ENCODE assay signal across 1 cellular context in the genomic region with DNA sequence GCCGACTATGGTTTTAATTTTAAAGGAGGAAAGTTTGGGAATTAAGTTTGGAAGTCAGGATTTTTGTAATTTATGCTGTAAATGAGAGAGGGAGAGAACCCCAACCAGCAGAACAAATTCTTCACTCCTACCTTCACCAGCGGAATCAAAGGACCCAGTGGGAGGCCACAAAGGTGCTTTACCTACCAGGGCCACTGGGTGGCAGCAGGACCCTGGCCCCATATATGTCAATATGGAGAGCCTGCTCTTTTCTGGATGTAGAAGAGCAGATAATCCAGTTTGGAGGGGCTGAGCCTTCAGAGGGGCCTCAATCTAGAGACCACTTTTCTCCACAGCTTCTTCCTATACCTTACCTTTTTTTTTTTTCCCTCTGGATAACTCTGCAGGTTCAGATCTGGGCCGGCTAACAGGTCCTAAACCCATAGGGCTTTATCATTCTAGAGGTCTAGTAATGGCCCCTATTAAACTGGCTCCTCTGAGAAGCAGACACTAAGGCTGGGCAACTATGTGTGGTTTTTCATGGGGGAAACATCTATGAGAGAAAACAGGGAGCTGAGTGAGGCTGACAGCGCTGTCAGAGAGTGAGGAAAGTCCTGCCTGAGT.
TF ChIP-seq lines count a peak whose summit lies in the region.

No MANE protein-coding gene starts in this region.

TF ChIP-seq in HepG2, 621 proteins besides CTCF, POLR2A, EP300 and RAD21:
- peak; percentile 97 for TF ChIP-seq SMC3 (IDR thresholded peaks at IDR 0.05; ENCODE audit: low read length)
- TF ChIP-seq SMAD3 (CRISPR knock-in tag; IDR thresholded peaks at IDR 0.05), result peak; percentile 58; the same call in 1 of the 2 replicates
- 0 out of 2 replicates have a peak, but pooled peaks have one; percentile 27 for TF ChIP-seq SOX5 (CRISPR knock-in tag; IDR thresholded peaks at IDR 0.05; ENCODE audit: borderline replicate concordance)
- 0 out of 2 replicates have a peak, but pooled peaks have one; percentile 30 for TF ChIP-seq MEF2D (CRISPR knock-in tag; IDR thresholded peaks at IDR 0.05)
- TF ChIP-seq, protein P1, sequence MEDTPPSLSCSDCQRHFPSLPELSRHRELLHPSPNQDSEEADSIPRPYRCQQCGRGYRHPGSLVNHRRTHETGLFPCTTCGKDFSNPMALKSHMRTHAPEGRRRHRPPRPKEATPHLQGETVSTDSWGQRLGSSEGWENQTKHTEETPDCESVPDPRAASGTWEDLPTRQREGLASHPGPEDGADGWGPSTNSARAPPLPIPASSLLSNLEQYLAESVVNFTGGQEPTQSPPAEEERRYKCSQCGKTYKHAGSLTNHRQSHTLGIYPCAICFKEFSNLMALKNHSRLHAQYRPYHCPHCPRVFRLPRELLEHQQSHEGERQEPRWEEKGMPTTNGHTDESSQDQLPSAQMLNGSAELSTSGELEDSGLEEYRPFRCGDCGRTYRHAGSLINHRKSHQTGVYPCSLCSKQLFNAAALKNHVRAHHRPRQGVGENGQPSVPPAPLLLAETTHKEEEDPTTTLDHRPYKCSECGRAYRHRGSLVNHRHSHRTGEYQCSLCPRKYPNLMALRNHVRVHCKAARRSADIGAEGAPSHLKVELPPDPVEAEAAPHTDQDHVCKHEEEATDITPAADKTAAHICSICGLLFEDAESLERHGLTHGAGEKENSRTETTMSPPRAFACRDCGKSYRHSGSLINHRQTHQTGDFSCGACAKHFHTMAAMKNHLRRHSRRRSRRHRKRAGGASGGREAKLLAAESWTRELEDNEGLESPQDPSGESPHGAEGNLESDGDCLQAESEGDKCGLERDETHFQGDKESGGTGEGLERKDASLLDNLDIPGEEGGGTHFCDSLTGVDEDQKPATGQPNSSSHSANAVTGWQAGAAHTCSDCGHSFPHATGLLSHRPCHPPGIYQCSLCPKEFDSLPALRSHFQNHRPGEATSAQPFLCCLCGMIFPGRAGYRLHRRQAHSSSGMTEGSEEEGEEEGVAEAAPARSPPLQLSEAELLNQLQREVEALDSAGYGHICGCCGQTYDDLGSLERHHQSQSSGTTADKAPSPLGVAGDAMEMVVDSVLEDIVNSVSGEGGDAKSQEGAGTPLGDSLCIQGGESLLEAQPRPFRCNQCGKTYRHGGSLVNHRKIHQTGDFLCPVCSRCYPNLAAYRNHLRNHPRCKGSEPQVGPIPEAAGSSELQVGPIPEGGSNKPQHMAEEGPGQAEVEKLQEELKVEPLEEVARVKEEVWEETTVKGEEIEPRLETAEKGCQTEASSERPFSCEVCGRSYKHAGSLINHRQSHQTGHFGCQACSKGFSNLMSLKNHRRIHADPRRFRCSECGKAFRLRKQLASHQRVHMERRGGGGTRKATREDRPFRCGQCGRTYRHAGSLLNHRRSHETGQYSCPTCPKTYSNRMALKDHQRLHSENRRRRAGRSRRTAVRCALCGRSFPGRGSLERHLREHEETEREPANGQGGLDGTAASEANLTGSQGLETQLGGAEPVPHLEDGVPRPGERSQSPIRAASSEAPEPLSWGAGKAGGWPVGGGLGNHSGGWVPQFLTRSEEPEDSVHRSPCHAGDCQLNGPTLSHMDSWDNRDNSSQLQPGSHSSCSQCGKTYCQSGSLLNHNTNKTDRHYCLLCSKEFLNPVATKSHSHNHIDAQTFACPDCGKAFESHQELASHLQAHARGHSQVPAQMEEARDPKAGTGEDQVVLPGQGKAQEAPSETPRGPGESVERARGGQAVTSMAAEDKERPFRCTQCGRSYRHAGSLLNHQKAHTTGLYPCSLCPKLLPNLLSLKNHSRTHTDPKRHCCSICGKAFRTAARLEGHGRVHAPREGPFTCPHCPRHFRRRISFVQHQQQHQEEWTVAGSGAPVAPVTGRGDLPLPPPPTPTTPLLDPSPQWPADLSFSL (CRISPR knock-in tag; IDR thresholded peaks at IDR 0.05), result no peak
- TF ChIP-seq SMARCC2 (IDR thresholded peaks at IDR 0.05), result no peak
- TF ChIP-seq CSRNP2 (CRISPR knock-in tag; conservative IDR thresholded peaks at IDR 0.05; ENCODE audit: low read depth), result no peak
- TF ChIP-seq STAG1 (CRISPR knock-in tag; IDR thresholded peaks at IDR 0.05), result peak; percentile 95
- no peak for TF ChIP-seq ZBTB20 (CRISPR knock-in tag; IDR thresholded peaks at IDR 0.05; ENCODE audit: borderline replicate concordance, low read depth)
- 0 out of 2 replicates have a peak, but pooled peaks have one; percentile 19 for TF ChIP-seq ZNF614 (CRISPR knock-in tag; IDR thresholded peaks at IDR 0.05; ENCODE audit: borderline replicate concordance)
- TF ChIP-seq ZNF350 (CRISPR knock-in tag; IDR thresholded peaks at IDR 0.05; ENCODE audit: borderline replicate concordance, low read depth), result 0 out of 2 replicates have a peak, but pooled peaks have one; percentile 35
- TF ChIP-seq RCOR2 (CRISPR knock-in tag; IDR thresholded peaks at IDR 0.05), result 0 out of 2 replicates have a peak, but pooled peaks have one; percentile 31
- TF ChIP-seq GATAD2A (CRISPR knock-in tag; IDR thresholded peaks at IDR 0.05), result peak; percentile 29; the same call in 1 of the 2 replicates
- TF ChIP-seq XRCC5 (optimal IDR thresholded peaks at IDR 0.05; ENCODE audit: low read length), result peak; percentile 68
- peak; percentile 26; the same call in 1 of the 2 replicates for TF ChIP-seq SALL1 (CRISPR knock-in tag; IDR thresholded peaks at IDR 0.05)
- peak; percentile 81 for TF ChIP-seq ZBTB26 (CRISPR knock-in tag; IDR thresholded peaks at IDR 0.05; ENCODE audit: borderline replicate concordance)
- peak; percentile 89 for TF ChIP-seq FOXA3 (CRISPR knock-in tag; IDR thresholded peaks at IDR 0.05)
- no peak for TF ChIP-seq ZFP1 (CRISPR knock-in tag; IDR thresholded peaks at IDR 0.05)
- peak; percentile 24; the same call in 1 of the 2 replicates for TF ChIP-seq KAT8 (CRISPR knock-in tag; IDR thresholded peaks at IDR 0.05)
- 0 out of 2 replicates have a peak, but pooled peaks have one; percentile 23 for TF ChIP-seq POGK (CRISPR knock-in tag; conservative IDR thresholded peaks at IDR 0.05)
- TF ChIP-seq ZMYM3 (CRISPR knock-in tag; IDR thresholded peaks at IDR 0.05), result 0 out of 2 replicates have a peak, but pooled peaks have one; percentile 13
- 0 out of 2 replicates have a peak, but pooled peaks have one; percentile 45 for TF ChIP-seq KDM2A (CRISPR knock-in tag; IDR thresholded peaks at IDR 0.05; ENCODE audit: borderline replicate concordance, low read depth)
- no peak for TF ChIP-seq MXD1 (CRISPR knock-in tag; IDR thresholded peaks at IDR 0.05)
- TF ChIP-seq SAP130 (CRISPR knock-in tag; IDR thresholded peaks at IDR 0.05; ENCODE audit: low read depth), result 0 out of 2 replicates have a peak, but pooled peaks have one; percentile 25
- peak; percentile 15; the same call in 1 of the 2 replicates for TF ChIP-seq RXRB (CRISPR knock-in tag; IDR thresholded peaks at IDR 0.05; ENCODE audit: borderline replicate concordance)
- TF ChIP-seq ZFY (CRISPR knock-in tag; IDR thresholded peaks at IDR 0.05), result peak; percentile 11; the same call in 1 of the 2 replicates
- TF ChIP-seq ZNF501 (CRISPR knock-in tag; IDR thresholded peaks at IDR 0.05), result peak; percentile 49; the same call in 1 of the 2 replicates
- peak; percentile 33 for TF ChIP-seq YY1 (IDR thresholded peaks at IDR 0.05; ENCODE audit: insufficient read depth, insufficient replicate concordance, low read depth, low read length)
- TF ChIP-seq POLR2AphosphoS2 (IDR thresholded peaks at IDR 0.05; ENCODE audit: low read depth, low read length), result no peak
- TF ChIP-seq FOXA1 (IDR thresholded peaks at IDR 0.05), result no peak
- peak; percentile 92 for TF ChIP-seq FOXA1 (CRISPR knock-in tag; IDR thresholded peaks at IDR 0.05)
- TF ChIP-seq MAZ (IDR thresholded peaks at IDR 0.05; ENCODE audit: borderline replicate concordance, low read depth, low read length), result 0 out of 2 replicates have a peak, but pooled peaks have one; percentile 20
- TF ChIP-seq MAZ (CRISPR knock-in tag; IDR thresholded peaks at IDR 0.05; ENCODE audit: low read depth), result no peak
- peak; percentile 63; the same call in 1 of the 2 replicates for TF ChIP-seq FOXK1 (CRISPR knock-in tag; IDR thresholded peaks at IDR 0.05; ENCODE audit: borderline replicate concordance, low read depth)
- peak; percentile 33 to 51; a peak in 1 of 4 replicates for TF ChIP-seq HMGXB4 (CRISPR knock-in tag; IDR thresholded peaks at IDR 0.05; ENCODE audit: borderline replicate concordance in 1 of 2, low read depth in 1 of 2)
- 0 out of 2 replicates have a peak, but pooled peaks have one; percentile 26 for TF ChIP-seq ZFX (CRISPR knock-in tag; IDR thresholded peaks at IDR 0.05; ENCODE audit: low read depth)
- no peak for TF ChIP-seq DPF2 (CRISPR knock-in tag; IDR thresholded peaks at IDR 0.05; ENCODE audit: borderline replicate concordance, low read depth)
- TF ChIP-seq ETS1 (CRISPR knock-in tag; IDR thresholded peaks at IDR 0.05), result no peak
- TF ChIP-seq SRF (IDR thresholded peaks at IDR 0.05; ENCODE audit: low read depth, low read length), result peak; percentile 82
- TF ChIP-seq REPIN1 (CRISPR knock-in tag; IDR thresholded peaks at IDR 0.05; ENCODE audit: borderline replicate concordance, low read depth), result peak; percentile 28; the same call in 1 of the 2 replicates
